Comparison of ENCODE assay signal across 1 cellular context in the genomic region with DNA sequence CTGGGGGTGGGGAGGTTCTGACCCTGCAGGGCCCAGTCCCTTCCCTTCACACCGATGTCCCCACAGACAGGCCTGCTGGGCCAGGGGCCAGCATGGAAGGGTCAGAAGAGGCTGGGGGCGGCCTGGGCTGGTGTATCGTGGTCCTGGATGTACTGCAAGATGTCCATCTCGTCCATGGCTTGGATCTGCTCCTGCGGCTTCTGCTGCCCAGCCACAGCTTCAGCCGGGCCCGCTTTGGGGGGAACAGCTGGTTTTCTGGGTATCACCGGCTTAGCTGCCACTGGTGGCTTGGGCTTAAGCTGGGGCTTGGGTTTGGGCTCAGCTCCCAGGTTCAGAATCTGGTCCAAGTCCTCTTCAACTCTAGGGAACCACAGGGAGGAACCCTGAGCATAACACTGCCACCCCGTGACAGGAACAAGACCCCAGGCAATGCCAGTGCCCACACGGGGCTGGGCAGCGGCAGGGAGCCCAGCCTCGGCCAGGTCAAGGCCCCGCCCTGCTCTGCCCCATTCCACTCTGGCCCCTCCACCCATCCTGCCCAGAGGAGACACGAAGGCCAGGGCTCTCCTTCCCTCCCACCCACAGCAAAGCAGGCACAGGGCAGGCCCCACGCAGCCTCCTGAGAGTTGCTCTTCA.
TF ChIP-seq lines count a peak whose summit lies in the region.

No MANE protein-coding gene starts in this region.

TF ChIP-seq in A549, 52 proteins besides CTCF, POLR2A, EP300 and RAD21 (continued from another document):
- TF ChIP-seq, protein P1, sequence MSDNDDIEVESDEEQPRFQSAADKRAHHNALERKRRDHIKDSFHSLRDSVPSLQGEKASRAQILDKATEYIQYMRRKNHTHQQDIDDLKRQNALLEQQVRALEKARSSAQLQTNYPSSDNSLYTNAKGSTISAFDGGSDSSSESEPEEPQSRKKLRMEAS (IDR thresholded peaks at IDR 0.05): no peak
- TF ChIP-seq CEBPB (IDR thresholded peaks at IDR 0.05) (no peak), HDAC2 (IDR thresholded peaks at IDR 0.05) (no peak)
